ENCODE assay signal across 10 cellular contexts in genomic region chr2:157784169-157784822, GRCh38.
DNase-seq lines count a peak whose midpoint lies in the region; ATAC-seq, FAIRE-seq and TF ChIP-seq lines count a peak whose summit lies in the region.
"Had no signal": no experiment of that assay in that cellular context is flagged by ENCODE, and none has a peak within 500 bp of the region (broad histone marks: within the 10 kb centered on the region; RNA-seq: fewer than 3 reads in every experiment).

No MANE protein-coding gene starts in this region.

- H3K9me3 ChIP-seq in kidney (ENCODE audit: control insufficient read depth in 1 of 2, low read length in 2 of 2) (no peaks in the 10 kb centered on the region), thyroid gland (no peaks in the 10 kb centered on the region)
- H3K9me3 ChIP-seq: Caco-2 had no signal

- TF ChIP-seq CTCF in kidney (IDR thresholded peaks at IDR 0.05; ENCODE audit: borderline replicate concordance, extremely low read depth, insufficient read depth), result no peak
- no peak for TF ChIP-seq CTCF in thyroid gland (IDR thresholded peaks at IDR 0.05)

- H3K4me1 ChIP-seq in kidney (ENCODE audit: control insufficient read depth in 1 of 2, insufficient read depth in 1 of 2, low read depth in 1 of 2, low read length in 2 of 2) (peaks cover 12 to 45% of the 10 kb centered on the region in 2 donors), thyroid gland (peaks cover 62 to 73% of the 10 kb centered on the region in 2 donors)

- H3K9me3 Mint-ChIP-seq in activated CD4-positive, alpha-beta T cell treated with anti-CD3 and anti-CD28 coated beads, Interleukin-2, amount 10 ng/mL, durations not matched to agents 24 days and 14 days, result no peaks in the 10 kb centered on the region

- H3K9ac ChIP-seq in kidney (ENCODE audit: low read length in 2 of 2), result no peak overlapping the region
- H3K9ac ChIP-seq: KMS-11 had no signal

- H3K4me3 Mint-ChIP-seq in activated CD4-positive, alpha-beta T cell treated with anti-CD3 and anti-CD28 coated beads, Interleukin-2, amount 10 ng/mL, durations not matched to agents 24 days and 14 days, result peak overlapping the region; percentile 47

- peak; percentile 67 for DNase-seq in activated CD4-positive, alpha-beta T cell treated with anti-CD3 and anti-CD28 coated beads, Interleukin-2, amount 10 ng/mL, durations not matched to agents 24 days and 14 days
- DNase-seq in activated CD4-positive, alpha-beta T cell treated with anti-CD3 and anti-CD28 coated beads for 4 hours, result no peak
- DNase-seq in amniotic epithelial cell (ENCODE audit: low read depth), result peak; percentile 50
- peak; percentile 85 for DNase-seq in kidney
- DNase-seq in thyroid gland, result peak; percentile 73 to 81
- no peak for DNase-seq in NCI-H524 (lab: John Stamatoyannopoulos, UW)
- no peak for DNase-seq in germinal center (ENCODE audit: low spot score)
- DNase-seq: Caco-2 had no signal

- H3K36me3 Mint-ChIP-seq in activated CD4-positive, alpha-beta T cell treated with anti-CD3 and anti-CD28 coated beads, Interleukin-2, amount 10 ng/mL, durations not matched to agents 24 days and 14 days (ENCODE audit: low read depth), result peaks cover 41% of the 10 kb centered on the region

- WGBS in thyroid gland, 2 donors, result 58 to 59% methylated on average over 8 to 11 of the region's 11 CpGs

- H3K27me3 Mint-ChIP-seq in activated CD4-positive, alpha-beta T cell treated with anti-CD3 and anti-CD28 coated beads, Interleukin-2, amount 10 ng/mL, durations not matched to agents 24 days and 14 days, result no peaks in the 10 kb centered on the region

- H3K36me3 ChIP-seq in kidney (ENCODE audit: control insufficient read depth in 1 of 2, insufficient read depth in 2 of 2, low read length in 2 of 2) (peaks cover 0 to 5% of the 10 kb centered on the region in 2 donors), thyroid gland (no peaks in the 10 kb centered on the region)

- no peak for ATAC-seq in HG03280 (IDR thresholded peaks at IDR 0.05; ENCODE audit: unreplicated experiment)

- H3K27ac Mint-ChIP-seq in activated CD4-positive, alpha-beta T cell treated with anti-CD3 and anti-CD28 coated beads, Interleukin-2, amount 10 ng/mL, durations not matched to agents 24 days and 14 days, result peak overlapping the region; percentile 78

- intact Hi-C loops in activated CD4-positive, alpha-beta T cell treated with anti-CD3 and anti-CD28 coated beads, Interleukin-2, amount 10 ng/mL, durations not matched to agents 24 days and 14 days (cut with micrococcal nuclease), result loop anchor here (5.0 kb wide), 2 partner anchors 53 to 292 kb away; no protein-coding TSS in a partner anchor
- intact Hi-C loops in kidney (cut with DNase I) (no loop called here), thyroid gland (cut with DNase I) (loop anchor here (5.0 kb wide), 1 partner anchor 93 kb away; the partner anchor contains the start of gene ACVR1)

- peaks cover 70% of the 10 kb centered on the region for H3K4me1 Mint-ChIP-seq in activated CD4-positive, alpha-beta T cell treated with anti-CD3 and anti-CD28 coated beads, Interleukin-2, amount 10 ng/mL, durations not matched to agents 24 days and 14 days

- H3K27me3 ChIP-seq in thyroid gland, result no peaks in the 10 kb centered on the region

- H3K27ac ChIP-seq in kidney (ENCODE audit: low read depth in 2 of 2, low read length in 2 of 2) (peak overlapping the region; percentile 53 to 79), thyroid gland (peak overlapping the region; percentile 60 to 78 (median 76))
- H3K27ac ChIP-seq: KMS-11 had no signal

- H3K4me3 ChIP-seq in kidney (ENCODE audit: low read length in 2 of 2) (peak overlapping the region in 1 of 2 donors; percentile 11), thyroid gland (replicated peaks in 1 of 3) (no peak overlapping the region)

- no peak for FAIRE-seq in kidney (lab: Jason Lieb, UNC)

- peak in 1 of 2 donors; percentile 53 for TF ChIP-seq POLR2A in thyroid gland (IDR thresholded peaks at IDR 0.05)

Comparison
In these comparisons a context has a peak if more than half of its experiments do, and no peak if none do; other contexts are left out.
1. DNase-seq: peak in activated CD4-positive, alpha-beta T cell treated with anti-CD3 and anti-CD28 coated beads, Interleukin-2, amount 10 ng/mL, durations not matched to agents 24 days and 14 days (single experiment), amniotic epithelial cell (single experiment), kidney (single experiment) and thyroid gland (2 of 2); none in activated CD4-positive, alpha-beta T cell treated with anti-CD3 and anti-CD28 coated beads for 4 hours (0 of 2), NCI-H524 (0 of 2) and germinal center (single experiment).